8 cellular contexts compared by ENCODE assay signal in genomic region chr17:3801043-3801746, GRCh38. TPM values are rescaled to one million over a fixed set of nuclear protein-coding genes. Genes with fewer than 3 reads are reported as not detected.
DNase-seq lines count a peak whose midpoint lies in the region; ATAC-seq, FAIRE-seq and TF ChIP-seq lines count a peak whose summit lies in the region.

A gene with protein sequence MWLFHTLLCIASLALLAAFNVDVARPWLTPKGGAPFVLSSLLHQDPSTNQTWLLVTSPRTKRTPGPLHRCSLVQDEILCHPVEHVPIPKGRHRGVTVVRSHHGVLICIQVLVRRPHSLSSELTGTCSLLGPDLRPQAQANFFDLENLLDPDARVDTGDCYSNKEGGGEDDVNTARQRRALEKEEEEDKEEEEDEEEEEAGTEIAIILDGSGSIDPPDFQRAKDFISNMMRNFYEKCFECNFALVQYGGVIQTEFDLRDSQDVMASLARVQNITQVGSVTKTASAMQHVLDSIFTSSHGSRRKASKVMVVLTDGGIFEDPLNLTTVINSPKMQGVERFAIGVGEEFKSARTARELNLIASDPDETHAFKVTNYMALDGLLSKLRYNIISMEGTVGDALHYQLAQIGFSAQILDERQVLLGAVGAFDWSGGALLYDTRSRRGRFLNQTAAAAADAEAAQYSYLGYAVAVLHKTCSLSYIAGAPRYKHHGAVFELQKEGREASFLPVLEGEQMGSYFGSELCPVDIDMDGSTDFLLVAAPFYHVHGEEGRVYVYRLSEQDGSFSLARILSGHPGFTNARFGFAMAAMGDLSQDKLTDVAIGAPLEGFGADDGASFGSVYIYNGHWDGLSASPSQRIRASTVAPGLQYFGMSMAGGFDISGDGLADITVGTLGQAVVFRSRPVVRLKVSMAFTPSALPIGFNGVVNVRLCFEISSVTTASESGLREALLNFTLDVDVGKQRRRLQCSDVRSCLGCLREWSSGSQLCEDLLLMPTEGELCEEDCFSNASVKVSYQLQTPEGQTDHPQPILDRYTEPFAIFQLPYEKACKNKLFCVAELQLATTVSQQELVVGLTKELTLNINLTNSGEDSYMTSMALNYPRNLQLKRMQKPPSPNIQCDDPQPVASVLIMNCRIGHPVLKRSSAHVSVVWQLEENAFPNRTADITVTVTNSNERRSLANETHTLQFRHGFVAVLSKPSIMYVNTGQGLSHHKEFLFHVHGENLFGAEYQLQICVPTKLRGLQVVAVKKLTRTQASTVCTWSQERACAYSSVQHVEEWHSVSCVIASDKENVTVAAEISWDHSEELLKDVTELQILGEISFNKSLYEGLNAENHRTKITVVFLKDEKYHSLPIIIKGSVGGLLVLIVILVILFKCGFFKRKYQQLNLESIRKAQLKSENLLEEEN (minus strand): TSS chr17:3801188. CDS start chr17:3801144, 44 bp downstream.

- H3K36me3 Mint-ChIP-seq in activated naive CD4-positive, alpha-beta T cell treated with anti-CD3 and anti-CD28 coated beads, Interleukin-2, amount 50 U/mL, for 72 hours, result no peaks in the 10 kb centered on the region

- H3K23ac ChIP-seq in H1 (ENCODE audit: insufficient read length), result no peak within 1 kb of the TSS

- H3K27ac ChIP-seq in H1 (ENCODE audit: low read depth, low read length), result no peak within 1 kb of the TSS

- WGBS in H1 (ENCODE audit: extremely low coverage in 1 of 2, insufficient coverage in 1 of 2, insufficient read length in 1 of 2, insufficient replicate concordance in 2 of 2, low coverage in 1 of 2, low lambda C conversion rate in 2 of 2, missing lambda C conversion rate in 1 of 2), 2 experiments, result 96% methylated on average over 17 of the region's 19 CpGs; no CpG with 5 or more reads in 1 of the 2 experiments

- no peak within 1 kb of the TSS for H2AK5ac ChIP-seq in H1 (ENCODE audit: low read depth, low read length)

- peaks cover 0 to 5% (median 1%) of the 10 kb centered on the region in 4 experiments; a peak in 1 of 8 replicates for H3K36me3 ChIP-seq in H1 (ENCODE audit: control insufficient read depth in 2 of 4, insufficient read depth in 4 of 4, low read length in 3 of 4)
- H3K36me3 ChIP-seq in mucosa of descending colon (ENCODE audit: low read depth), result no peaks in the 10 kb centered on the region

- no peaks in the 10 kb centered on the region for H3K79me2 ChIP-seq in H1 (ENCODE audit: control insufficient read depth in 1 of 2, insufficient read depth in 2 of 2, low read length in 2 of 2)

- intact Hi-C loops in mucosa of descending colon (cut with DNase I, micrococcal nuclease), result no loop called here

- no peak within 1 kb of the TSS for H3K14ac ChIP-seq in H1 (ENCODE audit: insufficient read length)

- H3K27me3 ChIP-seq in H1 (replicated peaks in 1 of 4; ENCODE audit: control insufficient read depth in 3 of 4, extremely low read depth in 1 of 4, insufficient read depth in 3 of 4, low read length in 3 of 4), result no peaks in the 10 kb centered on the region

- H3K9me3 Mint-ChIP-seq in activated naive CD4-positive, alpha-beta T cell treated with anti-CD3 and anti-CD28 coated beads, Interleukin-2, amount 50 U/mL, for 72 hours, result no peaks in the 10 kb centered on the region

- no peak for ATAC-seq in activated naive CD4-positive, alpha-beta T cell treated with anti-CD3 and anti-CD28 coated beads, Interleukin-2, amount 50 U/mL, for 72 hours
- ATAC-seq in mucosa of descending colon (peak; percentile 11), GM21576 (IDR thresholded peaks at IDR 0.05; ENCODE audit: unreplicated experiment) (no peak), HG03378 (IDR thresholded peaks at IDR 0.05; ENCODE audit: unreplicated experiment) (no peak)

- no peak within 1 kb of the TSS for H2BK120ac ChIP-seq in H1 (replicated peaks; ENCODE audit: low read depth, low read length)

- CTCF ChIA-PET in H1 (lab: Charles Lee; ENCODE audit: partially characterized antibody), result interaction anchor here (0.7 to 3.1 kb wide), 6 partner anchors 10 to 105 kb away, joined by 3 to 25 read pairs (median 3); no protein-coding TSS in a partner anchor

- peak within 1 kb of the TSS; percentile 20; the same call in 1 of the 2 replicates for H4K8ac ChIP-seq in H1 (ENCODE audit: extremely low read depth, insufficient read depth, low read length)

- FAIRE-seq in H1 (lab: Jason Lieb, UNC), result no peak

- no peak within 1 kb of the TSS for H4K5ac ChIP-seq in H1 (ENCODE audit: insufficient read length, low read depth, low read length)

- peak within 1 kb of the TSS; percentile 16; the same call in 1 of the 2 replicates for H2BK5ac ChIP-seq in H1 (ENCODE audit: low read depth, low read length)

- H3K4me2 ChIP-seq in H1 (ENCODE audit: insufficient read depth in 1 of 2, low read depth in 2 of 2, low read length in 2 of 2), result no peak within 1 kb of the TSS

- H3K4me3 ChIP-seq in H1 (ENCODE audit: extremely low read depth in 1 of 4, insufficient read depth in 2 of 4, low read depth in 3 of 4, low read length in 4 of 4) (no peak within 1 kb of the TSS), mucosa of descending colon (no peak within 1 kb of the TSS)

- H3K79me1 ChIP-seq in H1 (ENCODE audit: low read depth, low read length), result no peaks in the 10 kb centered on the region

- POLR2A ChIA-PET in H1 (lab: Charles Lee; ENCODE audit: partially characterized antibody), result interaction anchor here (0.5 to 1.9 kb wide), 5 partner anchors 7 to 200 kb away, joined by 3 to 8 read pairs (median 4); no protein-coding TSS in a partner anchor

- H2AFZ ChIP-seq in H1 (ENCODE audit: low read length), result no peak within 1 kb of the TSS

- TF ChIP-seq POLR2A in H1 (IDR thresholded peaks at IDR 0.05; ENCODE audit: control extremely low read depth in 1 of 2, low read depth in 2 of 2, low read length in 2 of 2), result no peak

- DNase-seq in activated naive CD4-positive, alpha-beta T cell treated with anti-CD3 and anti-CD28 coated beads, Interleukin-2, amount 50 U/mL, for 72 hours (ENCODE audit: low spot score in 2 of 2), result no peak
- DNase-seq in activated naive CD4-positive, alpha-beta T cell treated with Interleukin-2 at 50 U/mL for 16 hours, result no peak
- DNase-seq in H1 (ENCODE audit: low read depth in 1 of 2, low spot score in 2 of 2) (no peak), mucosa of descending colon (no peak), NCI-H526 treated with DMSO at 0.1 percent for 48 hours (lab: John Stamatoyannopoulos, UW) (no peak)
- no peak for DNase-seq in stimulated activated naive CD4-positive, alpha-beta T cell (lab: John Stamatoyannopoulos, UW)

- H3K56ac ChIP-seq in H1 (replicated peaks; ENCODE audit: insufficient read length, low read depth, low read length), result no peak within 1 kb of the TSS

- no peak for TF ChIP-seq RAD21 in H1 (IDR thresholded peaks at IDR 0.05 in 1 of 2, conservative IDR thresholded peaks at IDR 0.05 in 1 of 2; ENCODE audit: low read depth in 2 of 2, low read length in 2 of 2)

- no peak within 1 kb of the TSS for H2BK15ac ChIP-seq in H1 (ENCODE audit: low read length)

- peaks cover 0 to 4% of the 10 kb centered on the region in 2 experiments for H4K20me1 ChIP-seq in H1 (replicated peaks in 1 of 2; ENCODE audit: control insufficient read depth in 1 of 2, insufficient read depth in 2 of 2, low read length in 2 of 2)

- H2BK12ac ChIP-seq in H1 (ENCODE audit: low read depth, low read length), result no peak within 1 kb of the TSS

- no peak within 1 kb of the TSS for H4K91ac ChIP-seq in H1 (replicated peaks; ENCODE audit: insufficient read length, low read length)

- H3K9me3 ChIP-seq in H1 (ENCODE audit: insufficient read depth in 2 of 2, low read depth in 1 of 2, low read length in 1 of 2), result no peaks in the 10 kb centered on the region
- no peaks in the 10 kb centered on the region for H3K9me3 ChIP-seq in mucosa of descending colon

- peak within 1 kb of the TSS; percentile 52 to 56 for H3K27ac Mint-ChIP-seq in activated naive CD4-positive, alpha-beta T cell treated with anti-CD3 and anti-CD28 coated beads, Interleukin-2, amount 50 U/mL, for 72 hours

- H3K4me1 ChIP-seq in H1 (replicated peaks in 1 of 4; ENCODE audit: control insufficient read depth in 3 of 4, insufficient read depth in 4 of 4, low read length in 3 of 4) (no peaks in the 10 kb centered on the region; a peak in 1 of 7 replicates), mucosa of descending colon (ENCODE audit: low read depth) (no peaks in the 10 kb centered on the region)

- TF ChIP-seq EP300 in H1 (IDR thresholded peaks at IDR 0.05; ENCODE audit: borderline replicate concordance in 1 of 2, low read depth in 2 of 2, low read length in 2 of 2), result no peak

- no peak within 1 kb of the TSS for H2BK20ac ChIP-seq in H1 (ENCODE audit: low read length)

- H3K4ac ChIP-seq in H1 (replicated peaks; ENCODE audit: insufficient read length, low read depth, low read length), result no peak within 1 kb of the TSS

- TF ChIP-seq CTCF in H1 (IDR thresholded peaks at IDR 0.05; ENCODE audit: control extremely low read depth in 1 of 3, insufficient read depth in 1 of 3, low read depth in 1 of 3, low read length in 3 of 3) (no peak), mucosa of descending colon (IDR thresholded peaks at IDR 0.05) (no peak)

- H3K9ac ChIP-seq in H1 (replicated peaks in 1 of 4; ENCODE audit: extremely low read depth in 1 of 4, low read depth in 3 of 4, low read length in 3 of 4), result no peak within 1 kb of the TSS

- H3K23me2 ChIP-seq in H1 (ENCODE audit: low read depth, low read length), result no peaks in the 10 kb centered on the region

- H3K18ac ChIP-seq in H1 (ENCODE audit: extremely low read depth, low read length), result no peak within 1 kb of the TSS

TF ChIP-seq in H1, 55 proteins besides CTCF, POLR2A, EP300 and RAD21 (continues in another document):
- TF ChIP-seq PHF8 (conservative IDR thresholded peaks at IDR 0.05; ENCODE audit: low read depth, low read length), result no peak
- TF ChIP-seq SUZ12 (IDR thresholded peaks at IDR 0.05; ENCODE audit: low read length), result no peak
- no peak for TF ChIP-seq CTBP2 (IDR thresholded peaks at IDR 0.05; ENCODE audit: borderline replicate concordance, insufficient read depth, insufficient read length, low read length)
- TF ChIP-seq ZNF274 (IDR thresholded peaks at IDR 0.05; ENCODE audit: borderline replicate concordance, extremely low read depth, low read length), result no peak
- no peak for TF ChIP-seq NRF1 (IDR thresholded peaks at IDR 0.05; ENCODE audit: low read depth, low read length)
- TF ChIP-seq TEAD4 (IDR thresholded peaks at IDR 0.05; ENCODE audit: low read depth, low read length), result no peak
- TF ChIP-seq SP1 (IDR thresholded peaks at IDR 0.05; ENCODE audit: low read depth, low read length), result no peak

RNA-seq across cellular contexts. Expression of the gene that starts here (rescaled TPM):
- total RNA-seq in activated naive CD4-positive, alpha-beta T cell treated with anti-CD3 and anti-CD28 coated beads, Interleukin-2, amount 50 U/mL, for 72 hours, result 10 to 100 TPM; 36.7 to 48.0 TPM
- 23.2 and 24.5 TPM in 2 replicates for total RNA-seq in H1 (2021; fragmentation: NEBNext Ultra II Directional; extraction: Animal tissue kit (Norgen Biotek cat#: 25700))
- 25.5 and 43.1 TPM in 2 replicates for polyA plus RNA-seq in H1 (2011; rRNA removed)
- 45.3 TPM for polyA plus RNA-seq in H1 (2011; cell fraction: cytosol; rRNA removed)
- polyA plus RNA-seq in H1 (2011; cell fraction: nucleus; rRNA removed), result 16.3 TPM
- 27.5 to 44.4 TPM (median 35.7 TPM) in 4 replicates for polyA plus RNA-seq in H1 (2012, experiment 1 of 2)
- 28.9 TPM for polyA plus RNA-seq in H1 (2012, experiment 2 of 2)
- polyA plus RNA-seq in H1 (2013, experiment 1 of 2), result 35.8 TPM
- 35.5 TPM for polyA plus RNA-seq in H1 (2013, experiment 2 of 2)
- 7.4 and 9.9 TPM in 2 replicates for polyA minus RNA-seq in H1 (2011; rRNA and poly(A)+ RNA removed)
- 5.1 TPM for polyA minus RNA-seq in H1 (2011; cell fraction: cytosol; rRNA and poly(A)+ RNA removed)
- polyA minus RNA-seq in H1 (2011; cell fraction: nucleus; rRNA and poly(A)+ RNA removed), result 15.9 TPM
- 10 to 100 TPM; 17.2 to 24.1 (median 17.6) TPM for total RNA-seq in mucosa of descending colon
